2 cellular contexts compared by ENCODE assay signal in the genomic region with DNA sequence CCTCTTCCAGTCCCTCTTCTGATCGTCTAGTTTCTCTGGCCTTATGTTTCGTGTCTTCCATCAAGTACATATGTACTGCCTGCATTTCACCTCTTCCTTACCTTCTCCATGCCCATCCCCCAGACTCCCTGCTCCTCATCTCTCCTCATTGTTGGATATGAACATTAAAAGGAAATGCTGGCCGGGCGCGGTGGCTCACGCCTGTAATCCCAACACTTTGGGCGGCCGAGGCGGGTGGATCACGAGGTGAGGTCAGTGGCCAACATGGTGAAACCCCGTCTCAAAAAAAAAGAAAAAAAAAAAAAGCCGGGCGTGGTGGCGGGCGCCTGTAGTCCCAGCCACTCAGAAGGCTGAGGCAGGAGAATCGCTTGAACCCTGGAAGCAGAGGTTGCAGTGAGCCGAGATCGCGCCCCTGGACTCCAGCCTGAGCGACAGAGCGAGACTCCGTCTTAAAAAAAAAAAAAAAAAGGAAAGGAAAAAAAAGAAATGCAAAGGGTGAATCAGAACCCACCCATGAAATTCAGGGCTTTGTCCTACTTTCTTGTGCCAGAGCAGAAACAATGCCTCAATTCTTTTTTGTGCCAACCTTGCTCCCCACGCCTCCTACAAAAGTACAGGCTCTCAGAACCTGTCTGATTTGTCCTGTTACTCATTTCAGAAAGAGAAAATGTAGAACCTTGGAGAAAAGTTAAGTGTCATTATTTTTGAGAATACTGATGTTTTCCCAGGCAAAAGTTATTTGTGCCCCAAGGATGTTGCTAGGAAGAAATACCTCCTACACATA.
TF ChIP-seq lines count a peak whose summit lies in the region.

No MANE protein-coding gene starts in this region.

TF ChIP-seq in neural cell, 6 proteins besides CTCF, POLR2A, EP300 and RAD21:
- TF ChIP-seq, protein P1, sequence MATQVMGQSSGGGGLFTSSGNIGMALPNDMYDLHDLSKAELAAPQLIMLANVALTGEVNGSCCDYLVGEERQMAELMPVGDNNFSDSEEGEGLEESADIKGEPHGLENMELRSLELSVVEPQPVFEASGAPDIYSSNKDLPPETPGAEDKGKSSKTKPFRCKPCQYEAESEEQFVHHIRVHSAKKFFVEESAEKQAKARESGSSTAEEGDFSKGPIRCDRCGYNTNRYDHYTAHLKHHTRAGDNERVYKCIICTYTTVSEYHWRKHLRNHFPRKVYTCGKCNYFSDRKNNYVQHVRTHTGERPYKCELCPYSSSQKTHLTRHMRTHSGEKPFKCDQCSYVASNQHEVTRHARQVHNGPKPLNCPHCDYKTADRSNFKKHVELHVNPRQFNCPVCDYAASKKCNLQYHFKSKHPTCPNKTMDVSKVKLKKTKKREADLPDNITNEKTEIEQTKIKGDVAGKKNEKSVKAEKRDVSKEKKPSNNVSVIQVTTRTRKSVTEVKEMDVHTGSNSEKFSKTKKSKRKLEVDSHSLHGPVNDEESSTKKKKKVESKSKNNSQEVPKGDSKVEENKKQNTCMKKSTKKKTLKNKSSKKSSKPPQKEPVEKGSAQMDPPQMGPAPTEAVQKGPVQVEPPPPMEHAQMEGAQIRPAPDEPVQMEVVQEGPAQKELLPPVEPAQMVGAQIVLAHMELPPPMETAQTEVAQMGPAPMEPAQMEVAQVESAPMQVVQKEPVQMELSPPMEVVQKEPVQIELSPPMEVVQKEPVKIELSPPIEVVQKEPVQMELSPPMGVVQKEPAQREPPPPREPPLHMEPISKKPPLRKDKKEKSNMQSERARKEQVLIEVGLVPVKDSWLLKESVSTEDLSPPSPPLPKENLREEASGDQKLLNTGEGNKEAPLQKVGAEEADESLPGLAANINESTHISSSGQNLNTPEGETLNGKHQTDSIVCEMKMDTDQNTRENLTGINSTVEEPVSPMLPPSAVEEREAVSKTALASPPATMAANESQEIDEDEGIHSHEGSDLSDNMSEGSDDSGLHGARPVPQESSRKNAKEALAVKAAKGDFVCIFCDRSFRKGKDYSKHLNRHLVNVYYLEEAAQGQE (IDR thresholded peaks at IDR 0.05; ENCODE audit: borderline replicate concordance) = no peak
- TF ChIP-seq MXI1 (conservative IDR thresholded peaks at IDR 0.05; ENCODE audit: poor library complexity, severe bottlenecking) = no peak
- TF ChIP-seq SMC3 (conservative IDR thresholded peaks at IDR 0.05; ENCODE audit: poor library complexity) = no peak
- TF ChIP-seq POLR2AphosphoS5 (IDR thresholded peaks at IDR 0.05) = no peak
- TF ChIP-seq TAF1 (IDR thresholded peaks at IDR 0.05; ENCODE audit: low read depth) = no peak
- TF ChIP-seq EZH2 (IDR thresholded peaks at IDR 0.05; ENCODE audit: borderline replicate concordance, insufficient read depth, low read length, poor library complexity, severe bottlenecking) = no peak

TF ChIP-seq in SK-N-SH, 30 proteins besides CTCF, POLR2A, EP300 and RAD21 (continued from another document):
- TF ChIP-seq, protein P1 (IDR thresholded peaks at IDR 0.05; ENCODE audit: low read depth, low read length) = no peak
- TF ChIP-seq RCOR1 (IDR thresholded peaks at IDR 0.05; ENCODE audit: low read length) (no peak), MXI1 (IDR thresholded peaks at IDR 0.05; ENCODE audit: low read depth, low read length) (no peak), CHD2 (IDR thresholded peaks at IDR 0.05; ENCODE audit: low read length, partially characterized antibody) (no peak), SMC3 (IDR thresholded peaks at IDR 0.05; ENCODE audit: low read depth, low read length) (no peak), MEF2A (IDR thresholded peaks at IDR 0.05; ENCODE audit: borderline replicate concordance, low read depth) (no peak), SIN3A (IDR thresholded peaks at IDR 0.05; ENCODE audit: borderline replicate concordance, low read depth, low read length) (no peak), NFIC (IDR thresholded peaks at IDR 0.05; ENCODE audit: borderline replicate concordance) (no peak)
- TF ChIP-seq, protein P2, sequence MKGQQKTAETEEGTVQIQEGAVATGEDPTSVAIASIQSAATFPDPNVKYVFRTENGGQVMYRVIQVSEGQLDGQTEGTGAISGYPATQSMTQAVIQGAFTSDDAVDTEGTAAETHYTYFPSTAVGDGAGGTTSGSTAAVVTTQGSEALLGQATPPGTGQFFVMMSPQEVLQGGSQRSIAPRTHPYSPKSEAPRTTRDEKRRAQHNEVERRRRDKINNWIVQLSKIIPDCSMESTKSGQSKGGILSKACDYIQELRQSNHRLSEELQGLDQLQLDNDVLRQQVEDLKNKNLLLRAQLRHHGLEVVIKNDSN (IDR thresholded peaks at IDR 0.05; ENCODE audit: borderline replicate concordance, low read depth) = no peak
- TF ChIP-seq, protein P3, sequence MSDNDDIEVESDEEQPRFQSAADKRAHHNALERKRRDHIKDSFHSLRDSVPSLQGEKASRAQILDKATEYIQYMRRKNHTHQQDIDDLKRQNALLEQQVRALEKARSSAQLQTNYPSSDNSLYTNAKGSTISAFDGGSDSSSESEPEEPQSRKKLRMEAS (IDR thresholded peaks at IDR 0.05; ENCODE audit: low read depth) = no peak
- TF ChIP-seq, protein P4, sequence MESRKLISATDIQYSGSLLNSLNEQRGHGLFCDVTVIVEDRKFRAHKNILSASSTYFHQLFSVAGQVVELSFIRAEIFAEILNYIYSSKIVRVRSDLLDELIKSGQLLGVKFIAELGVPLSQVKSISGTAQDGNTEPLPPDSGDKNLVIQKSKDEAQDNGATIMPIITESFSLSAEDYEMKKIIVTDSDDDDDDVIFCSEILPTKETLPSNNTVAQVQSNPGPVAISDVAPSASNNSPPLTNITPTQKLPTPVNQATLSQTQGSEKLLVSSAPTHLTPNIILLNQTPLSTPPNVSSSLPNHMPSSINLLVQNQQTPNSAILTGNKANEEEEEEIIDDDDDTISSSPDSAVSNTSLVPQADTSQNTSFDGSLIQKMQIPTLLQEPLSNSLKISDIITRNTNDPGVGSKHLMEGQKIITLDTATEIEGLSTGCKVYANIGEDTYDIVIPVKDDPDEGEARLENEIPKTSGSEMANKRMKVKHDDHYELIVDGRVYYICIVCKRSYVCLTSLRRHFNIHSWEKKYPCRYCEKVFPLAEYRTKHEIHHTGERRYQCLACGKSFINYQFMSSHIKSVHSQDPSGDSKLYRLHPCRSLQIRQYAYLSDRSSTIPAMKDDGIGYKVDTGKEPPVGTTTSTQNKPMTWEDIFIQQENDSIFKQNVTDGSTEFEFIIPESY (IDR thresholded peaks at IDR 0.05; ENCODE audit: borderline replicate concordance, low read depth) = no peak
TF ChIP-seq in SK-N-SH: peak in this region for 0.
